Comparison of ENCODE assay signal across 13 cellular contexts in genomic region chr18:12328179-12328823, GRCh38. TPM values are rescaled to one million over a fixed set of nuclear protein-coding genes. Genes with fewer than 3 reads are reported as not detected.
A peak's percentile ranks its signal among the peaks of the same experiment; 100 is the strongest.
DNase-seq lines count a peak whose midpoint lies in the region; ATAC-seq and TF ChIP-seq lines count a peak whose summit lies in the region.
"Had no signal": no experiment of that assay in that cellular context is flagged by ENCODE, and none has a peak within 500 bp of the region (broad histone marks: within the 10 kb centered on the region; RNA-seq: fewer than 3 reads in every experiment).

No MANE protein-coding gene starts in this region.

- DNase-seq in natural killer cell, result no peak
- DNase-seq in natural killer cell treated with Interleukin-12 subunit alpha and Interleukin-12 subunit beta and Interleukin-15 and Interleukin-18, amount 100 ng/mL, for 72 hours (ENCODE audit: low spot score), result no peak
- DNase-seq in RWPE1 (ENCODE audit: low spot score), result no peak
- DNase-seq in right cardiac atrium, result no peak
- DNase-seq in stimulated activated naive CD4-positive, alpha-beta T cell (lab: John Stamatoyannopoulos, UW), result no peak
- DNase-seq: DMS79 treated with DMSO at 0.1 percent for 48 hours had no signal

- CTCF ChIA-PET in RWPE1 (lab: Yijun Ruan, JAX), result interaction anchor here (0.5 to 1.3 kb wide), 11 partner anchors 8 to 517 kb away, joined by 3 to 6 read pairs (median 4); no protein-coding TSS in a partner anchor

- no peaks in the 10 kb centered on the region for H3K9me3 ChIP-seq in right cardiac atrium (ENCODE audit: control insufficient read depth, low read length)
- H3K9me3 ChIP-seq: prostate gland, SJCRH30, upper lobe of right lung had no signal

- no peaks in the 10 kb centered on the region for H3K9me3 Mint-ChIP-seq in natural killer cell
- no peaks in the 10 kb centered on the region for H3K9me3 Mint-ChIP-seq in natural killer cell treated with Interleukin-12 subunit alpha and Interleukin-12 subunit beta and Interleukin-15 and Interleukin-18, amount 100 ng/mL, for 72 hours
- H3K9me3 Mint-ChIP-seq: activated naive CD8-positive, alpha-beta T cell treated with anti-CD3 and anti-CD28 coated beads, Interleukin-2, amount 50 U/mL, for 24 hours had no signal

- intact Hi-C loops in natural killer cell (cut with micrococcal nuclease) (loop anchor here (1.0 kb wide), 1 partner anchor 331 kb away; no protein-coding TSS in a partner anchor), right cardiac atrium (cut with DNase I) (no loop called here)

- H3K4me3 Mint-ChIP-seq in natural killer cell, result no peak overlapping the region
- H3K4me3 Mint-ChIP-seq in natural killer cell treated with Interleukin-12 subunit alpha and Interleukin-12 subunit beta and Interleukin-15 and Interleukin-18, amount 100 ng/mL, for 72 hours, result no peak overlapping the region
- H3K4me3 Mint-ChIP-seq: activated naive CD8-positive, alpha-beta T cell treated with anti-CD3 and anti-CD28 coated beads, Interleukin-2, amount 50 U/mL, for 24 hours had no signal

- WGBS in right cardiac atrium, result 87% methylated on average over 4 of the region's 4 CpGs

- H3K27me3 Mint-ChIP-seq in natural killer cell (ENCODE audit: low read depth in 2 of 2), result no peaks in the 10 kb centered on the region
- H3K27me3 Mint-ChIP-seq in natural killer cell treated with Interleukin-12 subunit alpha and Interleukin-12 subunit beta and Interleukin-15 and Interleukin-18, amount 100 ng/mL, for 72 hours, result no peaks in the 10 kb centered on the region
- H3K27me3 Mint-ChIP-seq: activated naive CD8-positive, alpha-beta T cell treated with anti-CD3 and anti-CD28 coated beads, Interleukin-2, amount 50 U/mL, for 24 hours had no signal

- TF ChIP-seq CTCF in natural killer cell (IDR thresholded peaks at IDR 0.05), result peak; percentile 11
- TF ChIP-seq CTCF in RWPE1 (conservative IDR thresholded peaks at IDR 0.05; ENCODE audit: low read depth), result peak; percentile 21; the same call in 1 of the 2 replicates

- H3K4me1 ChIP-seq in right cardiac atrium (ENCODE audit: control insufficient read depth, insufficient read depth, low read length), result peaks cover 6% of the 10 kb centered on the region
- H3K4me1 ChIP-seq: prostate gland, upper lobe of right lung had no signal

- no peak for ATAC-seq in natural killer cell
- no peak for ATAC-seq in natural killer cell treated with Interleukin-12 subunit alpha and Interleukin-12 subunit beta and Interleukin-15 and Interleukin-18, amount 100 ng/mL, for 72 hours
- ATAC-seq in right cardiac atrium, result peak in 1 of 2 donors; percentile 8
- ATAC-seq in HG03135 (IDR thresholded peaks at IDR 0.05; ENCODE audit: unreplicated experiment), result no peak
- no peak for ATAC-seq in GM18909 (IDR thresholded peaks at IDR 0.05; ENCODE audit: poor library complexity, unreplicated experiment)
- no peak for ATAC-seq in GM21367 (IDR thresholded peaks at IDR 0.05; ENCODE audit: unreplicated experiment)

- peak overlapping the region; percentile 7 to 38 for H3K27ac Mint-ChIP-seq in natural killer cell
- no peak overlapping the region for H3K27ac Mint-ChIP-seq in natural killer cell treated with Interleukin-12 subunit alpha and Interleukin-12 subunit beta and Interleukin-15 and Interleukin-18, amount 100 ng/mL, for 72 hours
- H3K27ac Mint-ChIP-seq: activated naive CD8-positive, alpha-beta T cell treated with anti-CD3 and anti-CD28 coated beads, Interleukin-2, amount 50 U/mL, for 24 hours had no signal

- H3K36me3 Mint-ChIP-seq in natural killer cell, result peaks cover 6% of the 10 kb centered on the region
- peaks cover 4% of the 10 kb centered on the region for H3K36me3 Mint-ChIP-seq in natural killer cell treated with Interleukin-12 subunit alpha and Interleukin-12 subunit beta and Interleukin-15 and Interleukin-18, amount 100 ng/mL, for 72 hours

- peak overlapping the region; percentile 58 for H3K27ac ChIP-seq in RWPE1
- peak overlapping the region; percentile 36 for H3K27ac ChIP-seq in right cardiac atrium (ENCODE audit: low read length)
- H3K27ac ChIP-seq: prostate gland, SJCRH30, upper lobe of right lung had no signal

- peaks cover 14 to 16% of the 10 kb centered on the region in 2 donors for H3K4me1 Mint-ChIP-seq in natural killer cell
- H3K4me1 Mint-ChIP-seq in natural killer cell treated with Interleukin-12 subunit alpha and Interleukin-12 subunit beta and Interleukin-15 and Interleukin-18, amount 100 ng/mL, for 72 hours (ENCODE audit: low read depth in 2 of 2), result peaks cover 5% of the 10 kb centered on the region in 2 donors

- H3K4me3 ChIP-seq in right cardiac atrium (ENCODE audit: low read length), result no peak overlapping the region
- H3K4me3 ChIP-seq: prostate gland, SJCRH30, upper lobe of right lung had no signal

- H3K27me3 ChIP-seq in right cardiac atrium (ENCODE audit: control insufficient read depth, insufficient read depth), result no peaks in the 10 kb centered on the region
- H3K27me3 ChIP-seq: SJCRH30, upper lobe of right lung had no signal

- POLR2A ChIA-PET in RWPE1 (lab: Yijun Ruan, JAX; ENCODE audit: low non-redundant PET), result no interaction called here

RNA-seq across cellular contexts. Expression of gene TUBB6, which starts 20.3 kb away (rescaled TPM):
- total RNA-seq in natural killer cell, result 1 to 10 TPM in 2 of 3 donors, under 1 TPM in 1; 0.97 to 3.2 (median 2.8) TPM
- 1 to 10 TPM; 3.7 to 7.3 TPM for total RNA-seq in natural killer cell treated with Interleukin-12 subunit alpha and Interleukin-12 subunit beta and Interleukin-15 and Interleukin-18, amount 100 ng/mL, for 72 hours
- 100 to 1,000 TPM in 2 of 4 donors, 10 to 100 TPM in 2; 69.0 to 189 (median 117) TPM for total RNA-seq in right cardiac atrium
- 143 TPM for polyA plus RNA-seq in right cardiac atrium

RNA-seq across cellular contexts. Expression of gene AFG3L2, which starts 48.7 kb away (rescaled TPM):
- total RNA-seq in natural killer cell (10 to 100 TPM; 31.9 to 36.4 (median 35.9) TPM), right cardiac atrium (10 to 100 TPM; 73.1 to 88.4 (median 80.2) TPM)
- 10 to 100 TPM; 45.1 to 74.1 TPM for total RNA-seq in natural killer cell treated with Interleukin-12 subunit alpha and Interleukin-12 subunit beta and Interleukin-15 and Interleukin-18, amount 100 ng/mL, for 72 hours
- polyA plus RNA-seq in right cardiac atrium, result 53.3 TPM

Comparison
In these comparisons a context has a peak if more than half of its experiments do, and no peak if none do; other contexts are left out.
1. H3K27ac Mint-ChIP-seq: peak in natural killer cell (2 of 2); none in natural killer cell treated with Interleukin-12 subunit alpha and Interleukin-12 subunit beta and Interleukin-15 and Interleukin-18, amount 100 ng/mL, for 72 hours (0 of 2).
2. RNA of gene TUBB6, which starts 20.3 kb away (total RNA-seq): 69.0 to 189 TPM in right cardiac atrium; 3.7 to 7.3 TPM in natural killer cell treated with Interleukin-12 subunit alpha and Interleukin-12 subunit beta and Interleukin-15 and Interleukin-18, amount 100 ng/mL, for 72 hours and 0.97 to 3.2 TPM in natural killer cell; every median in the first group is over 4 times any median in the second.